Comparison of ENCODE assay signal across 10 cellular contexts in the genomic region with DNA sequence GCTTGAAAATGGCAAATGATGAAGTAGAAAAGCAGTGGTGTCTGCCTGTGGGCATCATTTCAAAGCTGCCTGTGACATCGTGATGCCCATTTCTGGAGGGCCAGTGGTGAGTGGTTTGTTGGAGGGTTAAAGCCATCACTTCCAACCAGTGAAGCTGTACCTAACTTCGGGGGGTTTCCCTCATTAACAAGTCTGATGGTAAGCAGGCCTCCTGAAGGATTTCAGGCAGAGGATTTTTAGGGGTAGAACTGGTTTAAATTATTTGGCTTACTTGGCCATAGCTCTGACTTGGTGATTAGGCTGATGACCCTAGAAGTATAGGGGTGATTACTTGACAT. TPM values are rescaled to one million over a fixed set of nuclear protein-coding genes. Genes with fewer than 3 reads are reported as not detected.
DNase-seq lines count a peak whose midpoint lies in the region; ATAC-seq and TF ChIP-seq lines count a peak whose summit lies in the region.
"Had no signal": no experiment of that assay in that cellular context is flagged by ENCODE, and none has a peak within 500 bp of the region (broad histone marks: within the 10 kb centered on the region; RNA-seq: fewer than 3 reads in every experiment).

No MANE protein-coding gene starts in this region.

- CTCF ChIA-PET in CD4-positive, alpha-beta T cell (lab: Charles Lee): interaction anchor here (0.9 to 2.6 kb wide), 4 partner anchors 12 to 379 kb away, joined by 3 to 11 read pairs (median 6); no protein-coding TSS in a partner anchor

- H3K36me3 Mint-ChIP-seq in CD4-positive, alpha-beta T cell (ENCODE audit: low read depth): peaks cover 76% of the 10 kb centered on the region
- no peaks in the 10 kb centered on the region for H3K36me3 Mint-ChIP-seq in immature natural killer cell

- POLR2A ChIA-PET in CD4-positive, alpha-beta T cell (lab: Charles Lee): interaction anchor here (0.8 to 3.1 kb wide), 9 partner anchors 9 to 51 kb away, joined by 3 to 21 read pairs (median 3); a partner anchor contains a TSS

- H3K4me2 ChIP-seq in KMS-11: peak overlapping the region; percentile 46; the same call in 1 of the 2 replicates

- H4K20me1 ChIP-seq in KMS-11 (ENCODE audit: insufficient read depth): no peaks in the 10 kb centered on the region

- peaks cover 94% of the 10 kb centered on the region for H3K4me1 Mint-ChIP-seq in CD4-positive, alpha-beta T cell (ENCODE audit: low read depth)
- peaks cover 93 to 100% of the 10 kb centered on the region in 2 donors for H3K4me1 Mint-ChIP-seq in immature natural killer cell

- H3K9me3 Mint-ChIP-seq in CD4-positive, alpha-beta T cell: no peaks in the 10 kb centered on the region
- H3K9me3 Mint-ChIP-seq in immature natural killer cell: no peaks in the 10 kb centered on the region

- H3K9me3 ChIP-seq in CD4-positive, alpha-beta T cell (ENCODE audit: control insufficient read depth, low read length): no peaks in the 10 kb centered on the region
- no peaks in the 10 kb centered on the region for H3K9me3 ChIP-seq in HAP-1
- H3K9me3 ChIP-seq: upper lobe of right lung had no signal

- H3K27me3 Mint-ChIP-seq in CD4-positive, alpha-beta T cell: no peaks in the 10 kb centered on the region
- peaks cover 0 to 2% (median 2%) of the 10 kb centered on the region in 3 donors for H3K27me3 Mint-ChIP-seq in immature natural killer cell (ENCODE audit: low read depth in 3 of 3)

- no peak for DNase-seq in CD4-positive, alpha-beta T cell
- no peak for DNase-seq in immature natural killer cell
- DNase-seq in Ammon's horn (ENCODE audit: low spot score): no peak
- DNase-seq in NCI-H2171 (lab: John Stamatoyannopoulos, UW): no peak
- no peak for DNase-seq in HAP-1 (ENCODE audit: low spot score in 2 of 2)
- DNase-seq: NCI-H774, upper lobe of right lung had no signal

- H3K79me2 ChIP-seq in KMS-11 (ENCODE audit: insufficient read depth, low read depth): no peaks in the 10 kb centered on the region

- in situ Hi-C loops in HAP-1 (cut with MboI; ENCODE audit: low sequenced_read_pairs): no loop called here

- H3K27me3 ChIP-seq in CD4-positive, alpha-beta T cell (ENCODE audit: control insufficient read depth, insufficient read depth, low read length): no peaks in the 10 kb centered on the region
- no peaks in the 10 kb centered on the region for H3K27me3 ChIP-seq in KMS-11 (ENCODE audit: insufficient read depth, low read depth)
- H3K27me3 ChIP-seq in HAP-1 (ENCODE audit: low read depth): no peaks in the 10 kb centered on the region
- H3K27me3 ChIP-seq: upper lobe of right lung had no signal

- ATAC-seq in CD4-positive, alpha-beta T cell (ENCODE audit: poor library complexity): peak; percentile 34
- ATAC-seq in GM19463 (IDR thresholded peaks at IDR 0.05; ENCODE audit: unreplicated experiment): peak; percentile 34
- no peak for ATAC-seq in activated CD4-positive, CD25-positive, alpha-beta regulatory T cell treated with anti-CD3 and anti-CD28 coated beads, Interleukin-2, amount 50 U/mL, for 24 hours

- TF ChIP-seq CTCF in CD4-positive, alpha-beta T cell (IDR thresholded peaks at IDR 0.05): no peak
- no peak for TF ChIP-seq CTCF in KMS-11 (conservative IDR thresholded peaks at IDR 0.05; ENCODE audit: low read depth, low read length)

- H3K4me1 ChIP-seq in KMS-11 (ENCODE audit: low read depth, poor library complexity, severe bottlenecking) (peaks cover 55% of the 10 kb centered on the region), HAP-1 (peaks cover 7% of the 10 kb centered on the region; the same call in 1 of the 2 replicates)

- H3K4me3 ChIP-seq in KMS-11 (IDR thresholded peaks at IDR 0.05; ENCODE audit: insufficient read depth, low read depth, low read length) (no peak overlapping the region), HAP-1 (no peak overlapping the region)
- H3K4me3 ChIP-seq: upper lobe of right lung had no signal

- H3K36me3 ChIP-seq in KMS-11 (ENCODE audit: insufficient read depth) (no peaks in the 10 kb centered on the region), HAP-1 (replicated peaks) (no peaks in the 10 kb centered on the region)
- H3K36me3 ChIP-seq: upper lobe of right lung had no signal

- no peak overlapping the region for H3K9ac ChIP-seq in KMS-11

- H3K4me3 Mint-ChIP-seq in CD4-positive, alpha-beta T cell: peak overlapping the region; percentile 59
- peak overlapping the region in 4 of 5 donors; percentile 7 to 25 (median 18) for H3K4me3 Mint-ChIP-seq in immature natural killer cell

- H3K27ac ChIP-seq in CD4-positive, alpha-beta T cell (ENCODE audit: low read depth, low read length): peak overlapping the region; percentile 47
- H3K27ac ChIP-seq in KMS-11: no peak overlapping the region
- H3K27ac ChIP-seq: upper lobe of right lung had no signal

- no peak overlapping the region for H2AFZ ChIP-seq in KMS-11 (ENCODE audit: low read depth)

- intact Hi-C loops in CD4-positive, alpha-beta T cell (cut with DNase I, micrococcal nuclease): loop anchor here (5.0 kb wide), 2 partner anchors 34 to 36 kb away; no protein-coding TSS in a partner anchor

- peak overlapping the region; percentile 83 for H3K27ac Mint-ChIP-seq in CD4-positive, alpha-beta T cell
- peak overlapping the region in 5 of 6 donors; percentile 13 to 70 (median 46) for H3K27ac Mint-ChIP-seq in immature natural killer cell

RNA-seq across cellular contexts. Expression of a gene that starts 10.7 kb away (rescaled TPM):
- total RNA-seq in CD4-positive, alpha-beta T cell: 100 to 1,000 TPM; 106 to 114 TPM
- polyA plus RNA-seq in immature natural killer cell: 100 to 1,000 TPM in 2 of 3 donors, 10 to 100 TPM in 1; 99.7 to 162 (median 132) TPM

Comparison
In these comparisons a context has a peak if more than half of its experiments do, and no peak if none do; other contexts are left out.
1. ATAC-seq: peak in CD4-positive, alpha-beta T cell (single experiment) and GM19463 (single experiment); none in activated CD4-positive, CD25-positive, alpha-beta regulatory T cell treated with anti-CD3 and anti-CD28 coated beads, Interleukin-2, amount 50 U/mL, for 24 hours (0 of 2).